ENCODE assay signal across 1 cellular context in genomic region chr5:180324633-180324955, GRCh38.
TF ChIP-seq lines count a peak whose summit lies in the region.

No MANE protein-coding gene starts in this region.

TF ChIP-seq in IMR-90, 13 proteins besides CTCF, POLR2A, EP300 and RAD21 (continued from another document):
- TF ChIP-seq USF2 (IDR thresholded peaks at IDR 0.05; ENCODE audit: low read depth, low read length) (no peak), MXI1 (IDR thresholded peaks at IDR 0.05; ENCODE audit: borderline replicate concordance, low read depth, low read length) (no peak), SMC3 (IDR thresholded peaks at IDR 0.05; ENCODE audit: low read depth, low read length) (no peak), BHLHE40 (IDR thresholded peaks at IDR 0.05; ENCODE audit: low read depth, low read length) (no peak)
